In genomic region chr17:78735832-78736525, GRCh38 we compare ENCODE assay signal across 8 cellular contexts.
DNase-seq lines count a peak whose midpoint lies in the region; ATAC-seq and TF ChIP-seq lines count a peak whose summit lies in the region.

No MANE protein-coding gene starts in this region.

- peaks cover 85% of the 10 kb centered on the region for H3K4me1 Mint-ChIP-seq in central memory CD8-positive, alpha-beta T cell
- peaks cover 56% of the 10 kb centered on the region for H3K4me1 Mint-ChIP-seq in nephron progenitor cell

- peak overlapping the region; percentile 93 for H3K27ac Mint-ChIP-seq in central memory CD8-positive, alpha-beta T cell (ENCODE audit: low read depth)
- H3K27ac Mint-ChIP-seq in nephron progenitor cell, result peak overlapping the region; percentile 9

- H3K9me3 Mint-ChIP-seq in central memory CD8-positive, alpha-beta T cell, result no peaks in the 10 kb centered on the region
- H3K9me3 Mint-ChIP-seq in nephron progenitor cell, result peaks cover 4% of the 10 kb centered on the region

- H3K4me3 Mint-ChIP-seq in central memory CD8-positive, alpha-beta T cell, result peak overlapping the region; percentile 85
- no peak overlapping the region for H3K4me3 Mint-ChIP-seq in nephron progenitor cell

- H3K27me3 Mint-ChIP-seq in central memory CD8-positive, alpha-beta T cell, result no peaks in the 10 kb centered on the region
- no peaks in the 10 kb centered on the region for H3K27me3 Mint-ChIP-seq in nephron progenitor cell (ENCODE audit: low read depth, poor library complexity)

- peaks cover 40% of the 10 kb centered on the region for H3K36me3 Mint-ChIP-seq in central memory CD8-positive, alpha-beta T cell (ENCODE audit: insufficient read depth)
- H3K36me3 Mint-ChIP-seq in nephron progenitor cell (ENCODE audit: low read depth), result peaks cover 4% of the 10 kb centered on the region

- peak; percentile 45 for ATAC-seq in central memory CD8-positive, alpha-beta T cell (replicated peaks; ENCODE audit: extremely low read depth, poor library complexity, severe bottlenecking)
- ATAC-seq in GM19035 (IDR thresholded peaks at IDR 0.05; ENCODE audit: unreplicated experiment) (no peak), GM21515 (IDR thresholded peaks at IDR 0.05; ENCODE audit: unreplicated experiment) (no peak), GM21367 (IDR thresholded peaks at IDR 0.05; ENCODE audit: unreplicated experiment) (no peak)

- DNase-seq in NCI-H748 (lab: John Stamatoyannopoulos, UW; ENCODE audit: unreplicated experiment) (peak; percentile 19), NCI-H748 treated with DMSO at 0.1 percent for 48 hours (lab: John Stamatoyannopoulos, UW) (no peak), NCI-H146 (lab: John Stamatoyannopoulos, UW) (peak; percentile 50), nephron progenitor cell (no peak)
- DNase-seq in central memory CD8-positive, alpha-beta T cell (ENCODE audit: low spot score in 2 of 2), result peak in 1 of 2 donors; percentile 30

- no peak for TF ChIP-seq CTCF in nephron progenitor cell (IDR thresholded peaks at IDR 0.05)

Comparison
In these comparisons a context has a peak if more than half of its experiments do, and no peak if none do; other contexts are left out.
1. DNase-seq: peak in NCI-H748 (single experiment) and NCI-H146 (single experiment); none in NCI-H748 treated with DMSO at 0.1 percent for 48 hours (single experiment) and nephron progenitor cell (single experiment).